ENCODE assay signal across 8 cellular contexts in the genomic region with DNA sequence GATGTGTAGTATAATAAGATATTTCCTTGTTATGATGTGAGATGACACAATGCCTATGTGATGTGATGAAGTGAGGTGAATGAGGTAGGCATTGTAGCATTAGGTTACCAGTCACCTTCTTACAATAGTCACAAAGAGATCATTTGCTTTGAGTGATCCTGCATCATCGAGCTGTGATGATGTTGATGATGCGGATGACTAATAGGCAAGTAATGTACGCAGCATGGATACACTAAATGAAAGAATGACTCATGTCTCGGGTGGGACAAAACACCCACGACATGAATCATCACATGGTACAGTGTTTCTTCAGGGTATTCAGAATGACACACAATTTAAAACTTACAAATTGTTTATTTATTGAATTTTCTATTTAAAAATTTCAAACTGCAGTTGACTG.
DNase-seq lines count a peak whose midpoint lies in the region; ATAC-seq, FAIRE-seq and TF ChIP-seq lines count a peak whose summit lies in the region.

No MANE protein-coding gene starts in this region.

- no peak overlapping the region for H3K27ac Mint-ChIP-seq in T-helper 1 cell treated with Interleukin-12 subunit alpha and Interleukin-12 subunit beta and Interleukin-4 antibody, amounts not matched to agents 30 μg/mL and 1 μg/mL, for 36 hours
- H3K27ac Mint-ChIP-seq in effector memory CD8-positive, alpha-beta T cell: no peak overlapping the region
- no peak overlapping the region for H3K27ac Mint-ChIP-seq in Caco-2 (ENCODE audit: unreplicated experiment)

- no TSS peak for BruUV-seq in Caco-2 (replicated peaks; lab: Mats Ljungman, UMichigan)

- ATAC-seq in HG02610 (IDR thresholded peaks at IDR 0.05; ENCODE audit: unreplicated experiment): peak; percentile 72
- ATAC-seq in effector memory CD8-positive, alpha-beta T cell (replicated peaks): peak; percentile 96

- no peaks in the 10 kb centered on the region for H3K9me3 ChIP-seq in Caco-2
- H3K9me3 ChIP-seq in kidney (ENCODE audit: control insufficient read depth in 1 of 2, low read length in 2 of 2): no peaks in the 10 kb centered on the region

- no peaks in the 10 kb centered on the region for H3K36me3 Mint-ChIP-seq in T-helper 1 cell treated with Interleukin-12 subunit alpha and Interleukin-12 subunit beta and Interleukin-4 antibody, amounts not matched to agents 30 μg/mL and 1 μg/mL, for 36 hours (ENCODE audit: low read depth)
- no peaks in the 10 kb centered on the region for H3K36me3 Mint-ChIP-seq in effector memory CD8-positive, alpha-beta T cell (ENCODE audit: insufficient read depth)
- H3K36me3 Mint-ChIP-seq in Caco-2 (ENCODE audit: insufficient read depth, unreplicated experiment): no peaks in the 10 kb centered on the region

- peak overlapping the region; percentile 8 for H3K4me3 Mint-ChIP-seq in T-helper 1 cell treated with Interleukin-12 subunit alpha and Interleukin-12 subunit beta and Interleukin-4 antibody, amounts not matched to agents 30 μg/mL and 1 μg/mL, for 36 hours
- H3K4me3 Mint-ChIP-seq in effector memory CD8-positive, alpha-beta T cell: peak overlapping the region; percentile 4 to 25
- H3K4me3 Mint-ChIP-seq in Caco-2 (ENCODE audit: unreplicated experiment): no peak overlapping the region

- POLR2A ChIA-PET in Caco-2 (lab: Charles Lee): no interaction called here

- no peaks in the 10 kb centered on the region for H3K9me3 Mint-ChIP-seq in T-helper 1 cell treated with Interleukin-12 subunit alpha and Interleukin-12 subunit beta and Interleukin-4 antibody, amounts not matched to agents 30 μg/mL and 1 μg/mL, for 36 hours
- no peaks in the 10 kb centered on the region for H3K9me3 Mint-ChIP-seq in effector memory CD8-positive, alpha-beta T cell
- H3K9me3 Mint-ChIP-seq in Caco-2 (ENCODE audit: unreplicated experiment): no peaks in the 10 kb centered on the region

- H3K9ac ChIP-seq in kidney (ENCODE audit: low read length in 2 of 2): no peak overlapping the region

- no peak overlapping the region for H3K4me3 ChIP-seq in Caco-2 (ENCODE audit: low read depth, low read length)
- H3K4me3 ChIP-seq in kidney (ENCODE audit: low read length in 2 of 2): peak overlapping the region in 1 of 2 donors; percentile 25

- DNase-seq in Ammon's horn (ENCODE audit: low spot score) (peak; percentile 66), pulmonary artery endothelial cell (ENCODE audit: low read depth, low spot score) (peak; percentile 90), Caco-2 (no peak), kidney (no peak), frontal cortex (ENCODE audit: low spot score in 2 of 2) (no peak)
- DNase-seq in effector memory CD8-positive, alpha-beta T cell: peak; percentile 10 to 45 (median 10)

- peaks cover 2% of the 10 kb centered on the region for H3K4me1 Mint-ChIP-seq in T-helper 1 cell treated with Interleukin-12 subunit alpha and Interleukin-12 subunit beta and Interleukin-4 antibody, amounts not matched to agents 30 μg/mL and 1 μg/mL, for 36 hours (ENCODE audit: low read depth)
- peaks cover 2 to 6% of the 10 kb centered on the region in 2 donors for H3K4me1 Mint-ChIP-seq in effector memory CD8-positive, alpha-beta T cell (ENCODE audit: low read depth in 2 of 2)
- H3K4me1 Mint-ChIP-seq in Caco-2 (ENCODE audit: low read depth, unreplicated experiment): no peaks in the 10 kb centered on the region

- no peaks in the 10 kb centered on the region for H3K27me3 Mint-ChIP-seq in T-helper 1 cell treated with Interleukin-12 subunit alpha and Interleukin-12 subunit beta and Interleukin-4 antibody, amounts not matched to agents 30 μg/mL and 1 μg/mL, for 36 hours (ENCODE audit: low read depth)
- no peaks in the 10 kb centered on the region for H3K27me3 Mint-ChIP-seq in effector memory CD8-positive, alpha-beta T cell
- no peaks in the 10 kb centered on the region for H3K27me3 Mint-ChIP-seq in Caco-2 (ENCODE audit: insufficient read depth, unreplicated experiment)

- TF ChIP-seq CTCF in Caco-2 (IDR thresholded peaks at IDR 0.05; ENCODE audit: insufficient read depth in 1 of 2, low read depth in 1 of 2, low read length in 1 of 2, severe bottlenecking in 1 of 2, unreplicated experiment in 1 of 2) (no peak), kidney (IDR thresholded peaks at IDR 0.05; ENCODE audit: borderline replicate concordance, extremely low read depth, insufficient read depth) (no peak)

- no peaks in the 10 kb centered on the region for H3K36me3 ChIP-seq in Caco-2 (ENCODE audit: control insufficient read depth, insufficient read depth, low read length)
- no peaks in the 10 kb centered on the region for H3K36me3 ChIP-seq in kidney (ENCODE audit: control insufficient read depth in 1 of 2, insufficient read depth in 2 of 2, low read length in 2 of 2)

- CTCF ChIA-PET in Caco-2 (lab: Charles Lee): interaction anchor here (0.7 kb wide), 1 partner anchor 36 kb away, joined by 3 read pairs; no protein-coding TSS in a partner anchor

- no peak overlapping the region for H3K27ac ChIP-seq in kidney (ENCODE audit: low read depth in 2 of 2, low read length in 2 of 2)

- no peak for FAIRE-seq in kidney (lab: Jason Lieb, UNC)
- no peak for FAIRE-seq in frontal cortex (lab: Jason Lieb, UNC)

- H3K27me3 ChIP-seq in Caco-2 (replicated peaks; ENCODE audit: control insufficient read depth, insufficient read depth, low read length): no peaks in the 10 kb centered on the region

- intact Hi-C loops in Caco-2 (cut with micrococcal nuclease; ENCODE audit: unreplicated experiment): no loop called here
- intact Hi-C loops in kidney (cut with DNase I): no loop called here

- H3K4me1 ChIP-seq in Caco-2: no peaks in the 10 kb centered on the region
- H3K4me1 ChIP-seq in kidney (ENCODE audit: control insufficient read depth in 1 of 2, insufficient read depth in 1 of 2, low read depth in 1 of 2, low read length in 2 of 2): no peaks in the 10 kb centered on the region

Comparison
In these comparisons a context has a peak if more than half of its experiments do, and no peak if none do; other contexts are left out.
1. DNase-seq: peak in Ammon's horn (single experiment), effector memory CD8-positive, alpha-beta T cell (3 of 3) and pulmonary artery endothelial cell (single experiment); none in Caco-2 (0 of 2), kidney (single experiment) and frontal cortex (0 of 2).